In genomic region chr17:36823850-36824677, GRCh38 we compare ENCODE assay signal across 22 cellular contexts.
"Had no signal": no experiment of that assay in that cellular context is flagged by ENCODE, and none has a peak within 500 bp of the region (broad histone marks: within the 10 kb centered on the region; RNA-seq: fewer than 3 reads in every experiment).

No MANE protein-coding gene starts in this region.

- H3K9me3 Mint-ChIP-seq: naive B cell; stimulated activated naive B cell treated with anti-CD40 and anti-IgM and Interleukin-4, amounts not matched to agents 10 μg/mL and 1 μg/mL and 100 μg/mL, for 72 hours had no signal

- H3K4me3 Mint-ChIP-seq: naive B cell; stimulated activated naive B cell treated with anti-CD40 and anti-IgM and Interleukin-4, amounts not matched to agents 10 μg/mL and 1 μg/mL and 100 μg/mL, for 72 hours had no signal

- H3K4me2 ChIP-seq: hepatocyte, smooth muscle cell had no signal

- ATAC-seq: gastroesophageal sphincter; left cardiac atrium; left ventricle myocardium superior; right cardiac atrium; stimulated activated naive B cell treated with anti-CD40 and anti-IgM and Interleukin-4, amounts not matched to agents 10 μg/mL and 1 μg/mL and 100 μg/mL, for 72 hours had no signal

- H3K27ac Mint-ChIP-seq: stimulated activated naive B cell treated with anti-CD40 and anti-IgM and Interleukin-4, amounts not matched to agents 10 μg/mL and 1 μg/mL and 100 μg/mL, for 72 hours had no signal

- H3K36me3 Mint-ChIP-seq: naive B cell; stimulated activated naive B cell treated with anti-CD40 and anti-IgM and Interleukin-4, amounts not matched to agents 10 μg/mL and 1 μg/mL and 100 μg/mL, for 72 hours had no signal

- H3K27ac ChIP-seq: dorsolateral prefrontal cortex, esophagus squamous epithelium, gastroesophageal sphincter, hepatocyte, stomach, thoracic aorta, transverse colon had no signal

- H3K9me3 ChIP-seq: esophagus squamous epithelium, gastroesophageal sphincter, stomach, thoracic aorta, transverse colon had no signal

- H3K36me3 ChIP-seq: esophagus squamous epithelium, gastroesophageal sphincter, stomach, thoracic aorta, transverse colon had no signal

- H3K4me3 ChIP-seq: dorsolateral prefrontal cortex, esophagus squamous epithelium, gastroesophageal sphincter, hepatocyte, lung, smooth muscle cell, stomach, thoracic aorta, transverse colon had no signal

- H2AFZ ChIP-seq: hepatocyte had no signal

- H3K79me2 ChIP-seq: hepatocyte had no signal

- H3K4me1 Mint-ChIP-seq: stimulated activated naive B cell treated with anti-CD40 and anti-IgM and Interleukin-4, amounts not matched to agents 10 μg/mL and 1 μg/mL and 100 μg/mL, for 72 hours had no signal

- DNase-seq: central memory CD4-positive, alpha-beta T cell; cortex of kidney; effector CD8-positive, alpha-beta T cell; esophagus squamous epithelium; kidney; left cardiac atrium; left ventricle myocardium superior; naive B cell; right cardiac atrium; stimulated activated CD4-positive, alpha-beta T cell treated with anti-CD3 and anti-CD28 coated beads, Interleukin-15, amount 100 ng/mL, for 24 hours; stimulated activated CD4-positive, alpha-beta T cell treated with anti-CD3 and anti-CD28 coated beads, Interleukin-2, amount 100 ng/mL, for 24 hours; stimulated activated CD4-positive, alpha-beta T cell treated with anti-CD3 and anti-CD28 coated beads, Interleukin-4, amount 100 ng/mL, for 4 hours; stimulated activated naive B cell treated with anti-CD40 and anti-IgM and Interleukin-4, amounts not matched to agents 10 μg/mL and 1 μg/mL and 100 μg/mL, for 72 hours; stomach; substantia nigra; transverse colon had no signal

- H3K4me1 ChIP-seq: esophagus squamous epithelium, gastroesophageal sphincter, stomach, transverse colon had no signal
